Comparison of ENCODE assay signal across 8 cellular contexts in genomic region chr1:94247146-94248094, GRCh38. TPM values are rescaled to one million over a fixed set of nuclear protein-coding genes. Genes with fewer than 3 reads are reported as not detected.
DNase-seq lines count a peak whose midpoint lies in the region; ATAC-seq, FAIRE-seq and TF ChIP-seq lines count a peak whose summit lies in the region.

No MANE protein-coding gene starts in this region.

- peak in 1 of 2 experiments; percentile 48; a peak in 3 of 4 replicates for TF ChIP-seq POLR2A in HepG2 (IDR thresholded peaks at IDR 0.05; ENCODE audit: insufficient read depth in 1 of 2, low read depth in 2 of 2, low read length in 2 of 2)

- POLR2A ChIA-PET in HepG2 (lab: Yijun Ruan, JAX) = interaction anchor here (1.0 to 2.4 kb wide), 9 partner anchors 10 to 216 kb away, joined by 3 to 21 read pairs (median 5); partner anchors contain the start of gene ARHGAP29

- ATAC-seq in SK-N-SH treated with all-trans-retinoic acid at 6 μM for 48 hours = peak; percentile 84
- peak; percentile 94 for ATAC-seq in HepG2
- ATAC-seq in stimulated activated naive CD8-positive, alpha-beta T cell treated with anti-CD3 and anti-CD28 coated beads, Interleukin-15, Interleukin-2, amounts not matched to agents 100 U/mL and 50 U/mL, for 24 hours = peak; percentile 57

- peaks cover 8% of the 10 kb centered on the region; the same call in 1 of the 2 replicates for H3K9me3 ChIP-seq in HepG2 (ENCODE audit: low read length)

- peak overlapping the region; percentile 41 for H3K4me3 ChIP-seq in HL-60 (replicated peaks; ENCODE audit: insufficient read depth, low read length)
- peak overlapping the region; percentile 84 for H3K4me3 ChIP-seq in coronary artery
- peak overlapping the region; percentile 73 to 86 (median 74) for H3K4me3 ChIP-seq in HepG2 (replicated peaks in 1 of 3; ENCODE audit: insufficient read depth in 1 of 3, low read depth in 2 of 3, low read length in 3 of 3)

- H3K79me2 ChIP-seq in HepG2 (ENCODE audit: insufficient read depth, low read length) = no peaks in the 10 kb centered on the region

- TF ChIP-seq CTCF in GM20000 (IDR thresholded peaks at IDR 0.05; ENCODE audit: extremely low read depth, missing control alignments) = no peak
- TF ChIP-seq CTCF in HL-60 (IDR thresholded peaks at IDR 0.05; ENCODE audit: insufficient read depth, low read length) = no peak
- TF ChIP-seq CTCF in coronary artery (IDR thresholded peaks at IDR 0.05) = no peak
- TF ChIP-seq CTCF in HepG2 (CRISPR knock-in tag; IDR thresholded peaks at IDR 0.05) = no peak; the same call in 1 of the 2 replicates

- no peaks in the 10 kb centered on the region for H4K20me1 ChIP-seq in HepG2 (ENCODE audit: insufficient read depth, low read length)

- intact Hi-C loops in HepG2 (cut with micrococcal nuclease; ENCODE audit: unreplicated experiment) = loop anchor here (2.0 to 5.0 kb wide), 2 partner anchors 70 to 83 kb away; no protein-coding TSS in a partner anchor

- no peaks in the 10 kb centered on the region for H3K36me3 ChIP-seq in HepG2 (replicated peaks in 1 of 2; ENCODE audit: control insufficient read depth in 1 of 2, insufficient read depth in 2 of 2, low read length in 2 of 2)

- no peak; the same call in 1 of the 2 replicates for TF ChIP-seq RAD21 in HepG2 (CRISPR knock-in tag; IDR thresholded peaks at IDR 0.05)

- BruUV-seq in HepG2 (replicated peaks; lab: Mats Ljungman, UMichigan) = no TSS peak

- in situ Hi-C loops in HepG2 (cut with HindIII; ENCODE audit: extremely low pct_ligation_motif_present, low pct_unique_long_range_greater_than_20kb) = loop anchor here (5.0 kb wide), 1 partner anchor 75 kb away; no protein-coding TSS in a partner anchor

- FAIRE-seq in HepG2 (lab: Jason Lieb, UNC) = no peak

- no peak for TF ChIP-seq EP300 in HepG2 (IDR thresholded peaks at IDR 0.05; ENCODE audit: low read depth in 2 of 2, low read length in 2 of 2)
- no peak for TF ChIP-seq EP300 in HepG2 (CRISPR knock-in tag; IDR thresholded peaks at IDR 0.05; ENCODE audit: borderline replicate concordance)

- WGBS in HepG2 (ENCODE audit: low lambda C conversion rate) = 2% methylated on average over 22 of the region's 102 CpGs

- CTCF ChIA-PET in HepG2 (lab: Yijun Ruan, JAX; ENCODE audit: low intra/inter-chr PET ratio, low total read pairs) = no interaction called here

- peak overlapping the region; percentile 93 for H3K4me2 ChIP-seq in HepG2 (ENCODE audit: low read depth, low read length)

- H2AFZ ChIP-seq in HepG2 (ENCODE audit: low read length) = peak overlapping the region; percentile 71

- H3K9ac ChIP-seq in HepG2 (ENCODE audit: insufficient read depth, low read depth, low read length) = peak overlapping the region; percentile 69

- H3K27me3 ChIP-seq in HL-60 (ENCODE audit: insufficient read depth, poor library complexity, severe bottlenecking) = peaks cover 28% of the 10 kb centered on the region
- H3K27me3 ChIP-seq in HepG2 (ENCODE audit: control insufficient read depth in 1 of 2, insufficient read depth in 2 of 2, low read length in 2 of 2) = peaks cover 0 to 1% of the 10 kb centered on the region in 2 experiments; a peak in 3 of 5 replicates

- H3K27ac ChIP-seq in HL-60 (replicated peaks) (no peak overlapping the region), coronary artery (peak overlapping the region; percentile 85 to 89), HepG2 (ENCODE audit: extremely low read length, insufficient read depth, low read length) (peak overlapping the region; percentile 32)

- DNase-seq in DMS153 (lab: John Stamatoyannopoulos, UW) (peak; percentile 34), GM20000 (ENCODE audit: low spot score) (peak; percentile 82), HL-60 (ENCODE audit: low read depth in 1 of 2, low spot score in 1 of 2) (peak; percentile 25 to 26), coronary artery (ENCODE audit: low spot score) (peak; percentile 81), HepG2 (ENCODE audit: low spot score) (peak; percentile 57), middle frontal gyrus (ENCODE audit: extremely low spot score, low spot score) (no peak)
- peak; percentile 49 for DNase-seq in stimulated activated naive CD8-positive, alpha-beta T cell treated with anti-CD3 and anti-CD28 coated beads, Interleukin-15, Interleukin-2, amounts not matched to agents 100 U/mL and 50 U/mL, for 24 hours

- H3K4me1 ChIP-seq in HepG2 (ENCODE audit: insufficient read depth, low read length) = peaks cover 42% of the 10 kb centered on the region

TF ChIP-seq in SK-N-SH treated with all-trans-retinoic acid at 6 μM for 48 hours, 23 proteins besides CTCF, POLR2A, EP300 and RAD21:
- TF ChIP-seq ZNF8 (CRISPR knock-in tag; IDR thresholded peaks at IDR 0.05) (peak; percentile 92), CSDC2 (CRISPR knock-in tag; IDR thresholded peaks at IDR 0.05) (no peak)

TF ChIP-seq in HepG2, 621 proteins besides CTCF, POLR2A, EP300 and RAD21 (continues in another document):
- no peak for TF ChIP-seq ZNF841 (CRISPR knock-in tag; IDR thresholded peaks at IDR 0.05; ENCODE audit: borderline replicate concordance)
- peak; percentile 34 for TF ChIP-seq YY1 (IDR thresholded peaks at IDR 0.05; ENCODE audit: insufficient read depth, insufficient replicate concordance, low read depth, low read length)
- TF ChIP-seq ZNF724P (CRISPR knock-in tag; IDR thresholded peaks at IDR 0.05; ENCODE audit: borderline replicate concordance) = peak; percentile 60; the same call in 1 of the 2 replicates
- peak; percentile 85; the same call in 1 of the 2 replicates for TF ChIP-seq ARNT2 (CRISPR knock-in tag; IDR thresholded peaks at IDR 0.05; ENCODE audit: low read depth)
- TF ChIP-seq HMGXB4 (CRISPR knock-in tag; IDR thresholded peaks at IDR 0.05; ENCODE audit: borderline replicate concordance in 1 of 2, low read depth in 1 of 2) = peak in 1 of 2 experiments; percentile 12; a peak in 1 of 4 replicates
- no peak for TF ChIP-seq BHLHE40 (IDR thresholded peaks at IDR 0.05; ENCODE audit: low read length)
- no peak for TF ChIP-seq ZFAT (CRISPR knock-in tag; conservative IDR thresholded peaks at IDR 0.05)
- TF ChIP-seq ZNF678 (CRISPR knock-in tag; IDR thresholded peaks at IDR 0.05) = 0 out of 2 replicates have a peak, but pooled peaks have one; percentile 10
- no peak for TF ChIP-seq TBP (CRISPR knock-in tag; IDR thresholded peaks at IDR 0.05)
- TF ChIP-seq MAX (IDR thresholded peaks at IDR 0.05) = peak; percentile 60
- peak; percentile 71 for TF ChIP-seq TFDP2 (CRISPR knock-in tag; IDR thresholded peaks at IDR 0.05)

RNA-seq across cellular contexts. Expression of gene ARHGAP29, which starts 10.0 kb away (rescaled TPM):
- 12.8 and 18.8 TPM in 2 replicates for total RNA-seq in HepG2 (2016; rRNA removed; fragmentation: Illumina TruSeq; extraction: Trizol)
- total RNA-seq in HepG2 (2016; cell fraction: cytosol; rRNA removed; fragmentation: Illumina TruSeq; extraction: Trizol; ENCODE audit: low read depth) = 3.5 and 3.8 TPM in 2 replicates
- 12.2 and 19.4 TPM in 2 replicates for total RNA-seq in HepG2 (2016; cell fraction: insoluble cytoplasmic fraction; rRNA removed; fragmentation: Illumina TruSeq; extraction: Trizol)
- 7.7 and 7.9 TPM in 2 replicates for total RNA-seq in HepG2 (2016; cell fraction: membrane; rRNA removed; fragmentation: Illumina TruSeq; extraction: Trizol)
- 21.5 and 22.3 TPM in 2 replicates for total RNA-seq in HepG2 (2016; cell fraction: nucleus; rRNA removed; fragmentation: Illumina TruSeq; extraction: Trizol)
- 12.2 and 18.3 TPM in 2 replicates for polyA plus RNA-seq in HepG2 (2011; rRNA removed)
- 5.3 and 7.0 TPM in 2 replicates for polyA plus RNA-seq in HepG2 (2011; cell fraction: cytosol; rRNA removed)
- polyA plus RNA-seq in HepG2 (2011; cell fraction: nucleus; rRNA removed) = 16.2 and 17.3 TPM in 2 replicates
- polyA plus RNA-seq in HepG2 (2012) = 9.4 and 11.6 TPM in 2 replicates
- 0.37 TPM in 2 replicates for polyA plus RNA-seq in HepG2 (2016; cell fraction: cytosol; fragmentation: Illumina TruSeq; extraction: Trizol; ENCODE audit: low read depth)
- polyA plus RNA-seq in HepG2 (2016; cell fraction: insoluble cytoplasmic fraction; fragmentation: Illumina TruSeq; extraction: Trizol; ENCODE audit: low read depth) = 13.5 and 14.2 TPM in 2 replicates
- polyA plus RNA-seq in HepG2 (2016; cell fraction: membrane; fragmentation: Illumina TruSeq; extraction: Trizol; ENCODE audit: low read depth) = 1.9 and 2.0 TPM in 2 replicates
- 22.0 and 23.1 TPM in 2 replicates for polyA plus RNA-seq in HepG2 (2016; cell fraction: nucleus; fragmentation: Illumina TruSeq; extraction: Trizol; ENCODE audit: insufficient read depth, low read depth)
- polyA minus RNA-seq in HepG2 (2011; rRNA and poly(A)+ RNA removed; ENCODE audit: low replicate concordance) = 3.3 and 11.6 TPM in 2 replicates
- 13.0 and 14.2 TPM in 2 replicates for polyA minus RNA-seq in HepG2 (2011; cell fraction: cytosol; rRNA and poly(A)+ RNA removed)
- polyA minus RNA-seq in HepG2 (2011; cell fraction: nucleus; rRNA and poly(A)+ RNA removed) = 72.7 and 82.5 TPM in 2 replicates
